14 cellular contexts compared by ENCODE assay signal in genomic region chr5:157710887-157711286, GRCh38. TPM values are rescaled to one million over a fixed set of nuclear protein-coding genes. Genes with fewer than 3 reads are reported as not detected.
A peak's percentile ranks its signal among the peaks of the same experiment; 100 is the strongest.
DNase-seq lines count a peak whose midpoint lies in the region; ATAC-seq lines count a peak whose summit lies in the region.
"Had no signal": no experiment of that assay in that cellular context is flagged by ENCODE, and none has a peak within 500 bp of the region (broad histone marks: within the 10 kb centered on the region; RNA-seq: fewer than 3 reads in every experiment).

No MANE protein-coding gene starts in this region.

- no peak for DNase-seq in activated T-cell treated with anti-CD3 and anti-CD28 coated beads, Interleukin-2, amount 50 U/mL, for 72 hours
- DNase-seq in activated T-cell treated with anti-CD3 and anti-CD28 coated beads for 4 hours (no peak), RPMI7951 (ENCODE audit: low read depth) (peak; percentile 41), fibroblast of gingiva (ENCODE audit: low read depth) (peak; percentile 64), stromal cell of bone marrow (ENCODE audit: low read depth) (peak; percentile 61), NCI-H748 (lab: John Stamatoyannopoulos, UW; ENCODE audit: unreplicated experiment) (no peak), NAMALWA (ENCODE audit: low spot score) (no peak)
- DNase-seq in activated effector memory CD4-positive, alpha-beta T cell treated with anti-CD3 and anti-CD28 coated beads, Interleukin-2, amount 50 U/mL, for 16 hours: no peak
- DNase-seq: ACHN; activated CD8-positive, alpha-beta memory T cell treated with anti-CD3 and anti-CD28 coated beads, Interleukin-2, amount 50 U/mL, for 4 hours; DND-41; Right ventricle myocardium superior had no signal

- H3K27ac Mint-ChIP-seq in activated T-cell treated with anti-CD3 and anti-CD28 coated beads, Interleukin-2, amount 50 U/mL, for 72 hours: peak overlapping the region; percentile 65

- H3K36me3 Mint-ChIP-seq in activated T-cell treated with anti-CD3 and anti-CD28 coated beads, Interleukin-2, amount 50 U/mL, for 72 hours (ENCODE audit: insufficient read depth in 2 of 2): no peaks in the 10 kb centered on the region

- no peaks in the 10 kb centered on the region for H3K9me3 Mint-ChIP-seq in activated T-cell treated with anti-CD3 and anti-CD28 coated beads, Interleukin-2, amount 50 U/mL, for 72 hours

- H3K4me1 Mint-ChIP-seq in activated T-cell treated with anti-CD3 and anti-CD28 coated beads, Interleukin-2, amount 50 U/mL, for 72 hours (ENCODE audit: low read depth): peaks cover 28% of the 10 kb centered on the region

- H3K27me3 Mint-ChIP-seq in activated T-cell treated with anti-CD3 and anti-CD28 coated beads, Interleukin-2, amount 50 U/mL, for 72 hours (ENCODE audit: low read depth): peaks cover 15% of the 10 kb centered on the region

- no peak overlapping the region for H3K4me3 Mint-ChIP-seq in activated T-cell treated with anti-CD3 and anti-CD28 coated beads, Interleukin-2, amount 50 U/mL, for 72 hours

- ATAC-seq in activated T-cell treated with anti-CD3 and anti-CD28 coated beads, Interleukin-2, amount 50 U/mL, for 72 hours (replicated peaks in 1 of 2): peak; percentile 56 to 90

RNA-seq across cellular contexts. Expression of gene THG1L, which starts 20.3 kb away (rescaled TPM):
- 10 to 100 TPM; 33.4 to 35.7 TPM for total RNA-seq in activated T-cell treated with anti-CD3 and anti-CD28 coated beads, Interleukin-2, amount 50 U/mL, for 72 hours
- 17.3 and 21.7 TPM in 2 replicates for total RNA-seq in RPMI7951 (2014; rRNA removed; shearing (Covaris generic))

RNA-seq across cellular contexts. Expression of gene LSM11, which starts 32.6 kb away (rescaled TPM):
- 1 to 10 TPM; 6.7 to 7.4 TPM for total RNA-seq in activated T-cell treated with anti-CD3 and anti-CD28 coated beads, Interleukin-2, amount 50 U/mL, for 72 hours
- total RNA-seq in RPMI7951 (2014; rRNA removed; shearing (Covaris generic)): 2.3 and 2.4 TPM in 2 replicates

RNA-seq across cellular contexts. Expression of gene C5orf52, which starts 39.6 kb away (rescaled TPM):
- not detected for total RNA-seq in activated T-cell treated with anti-CD3 and anti-CD28 coated beads, Interleukin-2, amount 50 U/mL, for 72 hours
- total RNA-seq in RPMI7951 (2014; rRNA removed; shearing (Covaris generic)): not detected in 2 replicates
- total RNA-seq: ascending aorta, mucosa of gallbladder, Right ventricle myocardium superior had no signal

RNA-seq across cellular contexts. Expression of gene SOX30, which starts 58.6 kb away (rescaled TPM):
- 1 to 10 TPM in 1 of 2 donors, under 1 TPM in 1; 0.34 to 2.0 TPM for total RNA-seq in activated T-cell treated with anti-CD3 and anti-CD28 coated beads, Interleukin-2, amount 50 U/mL, for 72 hours
- total RNA-seq in RPMI7951 (2014; rRNA removed; shearing (Covaris generic)): not detected in 2 replicates
- total RNA-seq: ascending aorta had no signal

Comparison
In these comparisons a context has a peak if more than half of its experiments do, and no peak if none do; other contexts are left out.
1. DNase-seq: peak in RPMI7951 (single experiment), fibroblast of gingiva (single experiment) and stromal cell of bone marrow (single experiment); none in activated T-cell treated with anti-CD3 and anti-CD28 coated beads, Interleukin-2, amount 50 U/mL, for 72 hours (0 of 2), activated T-cell treated with anti-CD3 and anti-CD28 coated beads for 4 hours (single experiment), NCI-H748 (single experiment), activated effector memory CD4-positive, alpha-beta T cell treated with anti-CD3 and anti-CD28 coated beads, Interleukin-2, amount 50 U/mL, for 16 hours (single experiment) and NAMALWA (single experiment).